8 cellular contexts compared by ENCODE assay signal in genomic region chr17:59837362-59838195, GRCh38. TPM values are rescaled to one million over a fixed set of nuclear protein-coding genes. Genes with fewer than 3 reads are reported as not detected.
A peak's percentile ranks its signal among the peaks of the same experiment; 100 is the strongest.
DNase-seq lines count a peak whose midpoint lies in the region; ATAC-seq lines count a peak whose summit lies in the region.

No MANE protein-coding gene starts in this region.

- peak overlapping the region; percentile 99 for H3K27ac Mint-ChIP-seq in T-helper 17 cell

- peak; percentile 84 for ATAC-seq in HG02610 (IDR thresholded peaks at IDR 0.05; ENCODE audit: unreplicated experiment)
- peak; percentile 88 for ATAC-seq in T-helper 17 cell

- DNase-seq in stimulated activated CD4-positive, alpha-beta T cell treated with anti-CD3 and anti-CD28 coated beads, Interleukin-15, amount 100 ng/mL, for 24 hours = peak; percentile 73
- no peak for DNase-seq in stimulated activated CD4-positive, alpha-beta T cell treated with anti-CD3 and anti-CD28 coated beads, Interleukin-2, amount 100 ng/mL, for 48 hours
- DNase-seq in MV-4-11 (lab: John Stamatoyannopoulos, UW) = peak; percentile 100
- peak; percentile 28 to 55 (median 42) for DNase-seq in T-helper 17 cell
- peak; percentile 92 for DNase-seq in central memory CD4-positive, alpha-beta T cell
- peak; percentile 100 for DNase-seq in iris pigment epithelial cell (ENCODE audit: low read depth)
- peak; percentile 76 for DNase-seq in stimulated activated CD4-positive, alpha-beta T cell treated with anti-CD3 and anti-CD28 coated beads, Interleukin-1b, Interleukin-23, amount 100 ng/mL, for 48 hours

- peaks cover 35% of the 10 kb centered on the region for H3K4me1 Mint-ChIP-seq in T-helper 17 cell

- H3K27me3 Mint-ChIP-seq in T-helper 17 cell = no peaks in the 10 kb centered on the region

- peak overlapping the region; percentile 99 for H3K4me3 Mint-ChIP-seq in T-helper 17 cell

- peaks cover 16% of the 10 kb centered on the region for H3K36me3 Mint-ChIP-seq in T-helper 17 cell (ENCODE audit: low read depth)

- peaks cover 18% of the 10 kb centered on the region for H3K9me3 ChIP-seq in T-helper 17 cell (ENCODE audit: control insufficient read depth, low read length, poor library complexity, severe bottlenecking)

RNA-seq across cellular contexts. Expression of gene TUBD1, which starts 55.2 kb away (rescaled TPM):
- 1 to 10 TPM; 6.3 to 8.6 TPM for total RNA-seq in T-helper 17 cell

RNA-seq across cellular contexts. Expression of gene RPS6KB1, which starts 55.3 kb away (rescaled TPM):
- total RNA-seq in T-helper 17 cell = 100 to 1,000 TPM in 1 of 2 donors, 10 to 100 TPM in 1; 86.6 to 105 TPM

Comparison
In these comparisons a context has a peak if more than half of its experiments do, and no peak if none do; other contexts are left out.
1. DNase-seq: peak in stimulated activated CD4-positive, alpha-beta T cell treated with anti-CD3 and anti-CD28 coated beads, Interleukin-15, amount 100 ng/mL, for 24 hours (single experiment), MV-4-11 (single experiment), T-helper 17 cell (3 of 3), central memory CD4-positive, alpha-beta T cell (single experiment), iris pigment epithelial cell (single experiment) and stimulated activated CD4-positive, alpha-beta T cell treated with anti-CD3 and anti-CD28 coated beads, Interleukin-1b, Interleukin-23, amount 100 ng/mL, for 48 hours (single experiment); none in stimulated activated CD4-positive, alpha-beta T cell treated with anti-CD3 and anti-CD28 coated beads, Interleukin-2, amount 100 ng/mL, for 48 hours (0 of 2).